ENCODE assay signal across 11 cellular contexts in the genomic region with DNA sequence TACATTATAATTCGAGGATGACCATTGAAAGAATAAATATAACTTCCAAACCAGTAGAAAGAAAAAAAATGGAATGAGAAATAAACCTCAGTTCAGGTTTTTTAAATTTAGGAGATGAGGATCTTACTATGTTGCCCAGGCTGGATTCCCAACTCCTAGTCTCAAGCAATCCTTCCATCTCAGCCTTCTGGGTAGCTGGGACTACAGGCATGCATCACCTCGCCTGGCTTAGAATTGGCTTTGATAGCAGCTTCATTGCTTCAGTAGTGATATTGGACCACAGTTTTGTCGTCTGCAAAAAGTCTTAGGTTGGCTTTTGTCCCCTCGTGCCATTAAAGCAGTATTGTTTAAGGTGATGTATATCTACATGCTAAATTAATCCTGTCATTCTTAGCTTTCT. TPM values are rescaled to one million over a fixed set of nuclear protein-coding genes. Genes with fewer than 3 reads are reported as not detected.
A peak's percentile ranks its signal among the peaks of the same experiment; 100 is the strongest.
DNase-seq lines count a peak whose midpoint lies in the region; ATAC-seq and TF ChIP-seq lines count a peak whose summit lies in the region.
"Had no signal": no experiment of that assay in that cellular context is flagged by ENCODE, and none has a peak within 500 bp of the region (broad histone marks: within the 10 kb centered on the region; RNA-seq: fewer than 3 reads in every experiment).

No MANE protein-coding gene starts in this region.

- no peak overlapping the region for H3K9ac ChIP-seq in H9 (ENCODE audit: extremely low read depth, insufficient read length, low read length)

- H3K4me3 ChIP-seq in A673 (ENCODE audit: low read depth, low read length, poor library complexity, severe bottlenecking) (peak overlapping the region; percentile 93), BE2C (ENCODE audit: low read depth, low read length) (no peak overlapping the region)
- H3K4me3 ChIP-seq: left ventricle myocardium inferior had no signal

- H2BK12ac ChIP-seq in H9 (ENCODE audit: insufficient read length, low read depth, low read length): no peak overlapping the region

- H3K36me3 ChIP-seq in A673 (ENCODE audit: insufficient read depth, low read length, poor library complexity, severe bottlenecking) (peaks cover 26% of the 10 kb centered on the region), BE2C (peaks cover 6% of the 10 kb centered on the region)

- H3K23ac ChIP-seq in H9 (ENCODE audit: insufficient read length, low read depth, low read length): no peak overlapping the region

- H3K27me3 ChIP-seq in A673 (replicated peaks; ENCODE audit: insufficient read depth, low read depth, low read length, poor library complexity) (no peaks in the 10 kb centered on the region), H9 (ENCODE audit: insufficient read depth, low read length) (no peaks in the 10 kb centered on the region), BE2C (no peaks in the 10 kb centered on the region)

- peaks cover 22 to 29% of the 10 kb centered on the region in 2 experiments for H3K4me1 Mint-ChIP-seq in H9
- H3K4me1 Mint-ChIP-seq in activated T-cell treated with anti-CD3 and anti-CD28 coated beads, Interleukin-2, amount 50 U/mL, for 72 hours (ENCODE audit: low read depth): peaks cover 52% of the 10 kb centered on the region
- H3K4me1 Mint-ChIP-seq in immature natural killer cell: peaks cover 34 to 47% of the 10 kb centered on the region in 2 donors

- H4K8ac ChIP-seq in H9 (replicated peaks; ENCODE audit: insufficient read length, low read depth, low read length): no peak overlapping the region

- H3K9me3 Mint-ChIP-seq in H9 (peaks cover 2 to 3% of the 10 kb centered on the region in 2 experiments; a peak in 3 of 5 replicates), immature natural killer cell (no peaks in the 10 kb centered on the region)
- H3K9me3 Mint-ChIP-seq in activated T-cell treated with anti-CD3 and anti-CD28 coated beads, Interleukin-2, amount 50 U/mL, for 72 hours: no peaks in the 10 kb centered on the region

- H3K27ac Mint-ChIP-seq in H9: 0 out of 7 replicates have a peak overlapping the region, but pooled peaks of 1 of the 3 experiments have one; percentile 44
- H3K27ac Mint-ChIP-seq in activated T-cell treated with anti-CD3 and anti-CD28 coated beads, Interleukin-2, amount 50 U/mL, for 72 hours: peak overlapping the region; percentile 99
- peak overlapping the region; percentile 95 to 99 (median 98) for H3K27ac Mint-ChIP-seq in immature natural killer cell

- H2AK5ac ChIP-seq in H9 (ENCODE audit: insufficient read length, low read length): no peak overlapping the region

- no peak overlapping the region for H4K91ac ChIP-seq in H9 (ENCODE audit: insufficient read length, low read depth, low read length)

- H2BK5ac ChIP-seq in H9 (ENCODE audit: insufficient read length, low read length): no peak overlapping the region

- H3K4ac ChIP-seq in H9 (ENCODE audit: low read depth, low read length): no peak overlapping the region

- no peaks in the 10 kb centered on the region for H3K9me3 ChIP-seq in A673 (ENCODE audit: low read depth, low read length, poor library complexity, severe bottlenecking)
- H3K9me3 ChIP-seq in H9 (ENCODE audit: control insufficient read depth, low read depth, low read length): no peaks in the 10 kb centered on the region
- no peaks in the 10 kb centered on the region for H3K9me3 ChIP-seq in BE2C
- H3K9me3 ChIP-seq: left ventricle myocardium inferior had no signal

- H3K79me1 ChIP-seq in H9 (ENCODE audit: insufficient read depth, low read depth, low read length, poor library complexity, severe bottlenecking): peaks cover 7% of the 10 kb centered on the region

- H3K27ac ChIP-seq in A673 (ENCODE audit: low read depth, low read length, poor library complexity, severe bottlenecking) (no peak overlapping the region), H9 (ENCODE audit: insufficient read length, low read depth, low read length) (no peak overlapping the region), caudate nucleus (ENCODE audit: low read depth, low read length) (no peak overlapping the region)
- H3K27ac ChIP-seq: left ventricle myocardium inferior had no signal

- CTCF ChIA-PET in A673 (lab: Charles Lee): no interaction called here

- no peak overlapping the region for H2BK15ac ChIP-seq in H9 (ENCODE audit: low read depth, low read length)

- H3K36me3 Mint-ChIP-seq in H9 (ENCODE audit: insufficient read depth in 1 of 3, low read depth in 3 of 3) (peaks cover 35 to 49% (median 49%) of the 10 kb centered on the region in 3 experiments), immature natural killer cell (no peaks in the 10 kb centered on the region)
- H3K36me3 Mint-ChIP-seq in activated T-cell treated with anti-CD3 and anti-CD28 coated beads, Interleukin-2, amount 50 U/mL, for 72 hours (ENCODE audit: insufficient read depth in 2 of 2): peaks cover 10 to 23% of the 10 kb centered on the region in 2 donors

- H3K4me1 ChIP-seq in A673 (ENCODE audit: insufficient read depth, low read length, poor library complexity, severe bottlenecking) (peaks cover 19% of the 10 kb centered on the region), H9 (ENCODE audit: insufficient read depth, low read length) (no peaks in the 10 kb centered on the region; the same call in 1 of the 2 replicates), BE2C (no peaks in the 10 kb centered on the region)

- H4K5ac ChIP-seq in H9 (ENCODE audit: insufficient read length, low read depth, low read length): no peak overlapping the region

- H3K27me3 Mint-ChIP-seq in H9 (ENCODE audit: low read depth) (peaks cover 3% of the 10 kb centered on the region; the same call in 1 of the 2 replicates), immature natural killer cell (ENCODE audit: low read depth in 3 of 3) (peaks cover 7 to 16% (median 11%) of the 10 kb centered on the region in 3 donors)
- no peaks in the 10 kb centered on the region for H3K27me3 Mint-ChIP-seq in activated T-cell treated with anti-CD3 and anti-CD28 coated beads, Interleukin-2, amount 50 U/mL, for 72 hours (ENCODE audit: low read depth)

- TF ChIP-seq CTCF in A673 (conservative IDR thresholded peaks at IDR 0.05; ENCODE audit: low read depth, low read length): no peak
- TF ChIP-seq CTCF in H9 (conservative IDR thresholded peaks at IDR 0.05): no peak
- TF ChIP-seq CTCF in BE2C (IDR thresholded peaks at IDR 0.05; ENCODE audit: low read depth, low read length): no peak

- H3K79me2 ChIP-seq in H9 (ENCODE audit: insufficient read depth, low read length): peaks cover 61% of the 10 kb centered on the region

- peak overlapping the region; percentile 99 to 100 for H3K4me3 Mint-ChIP-seq in H9
- H3K4me3 Mint-ChIP-seq in activated T-cell treated with anti-CD3 and anti-CD28 coated beads, Interleukin-2, amount 50 U/mL, for 72 hours: peak overlapping the region; percentile 91 to 97
- H3K4me3 Mint-ChIP-seq in immature natural killer cell: peak overlapping the region; percentile 92 to 100 (median 97)

- H2BK120ac ChIP-seq in H9 (ENCODE audit: low read depth, low read length, poor library complexity, severe bottlenecking): no peak overlapping the region

- BruUV-seq in A673 (replicated peaks; lab: Mats Ljungman, UMichigan): no TSS peak

- no peak overlapping the region for H3T11ph ChIP-seq in H9 (ENCODE audit: low read length)

- H2BK20ac ChIP-seq in H9 (ENCODE audit: low read depth, low read length, poor library complexity, severe bottlenecking): no peak overlapping the region

- H2AFZ ChIP-seq in H9 (ENCODE audit: low read length): no peak overlapping the region

- peak overlapping the region; percentile 17 for H3K4me2 ChIP-seq in H9 (ENCODE audit: insufficient read depth, insufficient read length, low read length)

- H3K18ac ChIP-seq in H9 (ENCODE audit: insufficient read length, low read depth, low read length): no peak overlapping the region

- no peak for ATAC-seq in activated T-cell treated with anti-CD3 and anti-CD28 coated beads, Interleukin-2, amount 50 U/mL, for 72 hours (replicated peaks in 1 of 2)
- no peak for ATAC-seq in HG03521 (IDR thresholded peaks at IDR 0.05; ENCODE audit: unreplicated experiment)
- no peak for ATAC-seq in GM19324 (IDR thresholded peaks at IDR 0.05; ENCODE audit: low FRiP score, unreplicated experiment)
- ATAC-seq: esophagus mucosa, right cardiac atrium had no signal

- peaks cover 6% of the 10 kb centered on the region for H3K23me2 ChIP-seq in H9 (ENCODE audit: insufficient read length, low read depth, low read length, poor library complexity, severe bottlenecking)

- DNase-seq in A673 (ENCODE audit: low spot score): no peak
- DNase-seq in H9: no peak
- no peak for DNase-seq in activated T-cell treated with anti-CD3 and anti-CD28 coated beads, Interleukin-2, amount 50 U/mL, for 72 hours
- no peak for DNase-seq in immature natural killer cell
- no peak for DNase-seq in caudate nucleus (lab: John Stamatoyannopoulos, UW)
- no peak for DNase-seq in BE2C
- DNase-seq: left ventricle myocardium inferior had no signal

- POLR2A ChIA-PET in A673 (lab: Charles Lee; ENCODE audit: low non-redundant PET): interaction anchor here (0.7 kb wide), 1 partner anchor 69 kb away, joined by 6 read pairs; no protein-coding TSS in a partner anchor

- intact Hi-C loops in A673 (cut with micrococcal nuclease; ENCODE audit: unreplicated experiment): no loop called here

- no peak overlapping the region for H3K14ac ChIP-seq in H9 (ENCODE audit: insufficient read depth, low read length)

- no peaks in the 10 kb centered on the region for H4K20me1 ChIP-seq in H9 (ENCODE audit: control insufficient read depth, insufficient read depth, insufficient read length)

- H3K56ac ChIP-seq in H9 (ENCODE audit: insufficient read length, low read depth, low read length): no peak overlapping the region

- WGBS in H9 (ENCODE audit: extremely low coverage, insufficient read length, low lambda C conversion rate): no CpG with 5 or more reads among the region's 4 CpGs

RNA-seq across cellular contexts. Expression of a gene that starts 2.9 kb away (rescaled TPM):
- total RNA-seq in A673 (2021): 392 and 403 TPM in 2 replicates
- 484 and 514 TPM in 2 replicates for total RNA-seq in H9 (2021)
- 100 to 1,000 TPM; 214 to 241 TPM for total RNA-seq in activated T-cell treated with anti-CD3 and anti-CD28 coated beads, Interleukin-2, amount 50 U/mL, for 72 hours
- 10 to 100 TPM; 33.7 to 78.0 (median 67.9) TPM for polyA plus RNA-seq in immature natural killer cell
- polyA plus RNA-seq in BE2C (2012; ENCODE audit: insufficient read depth, insufficient read length, low read depth): 36.6 TPM

RNA-seq across cellular contexts. Expression of a gene that starts 36.1 kb away (rescaled TPM):
- total RNA-seq in A673 (2021): 183 and 189 TPM in 2 replicates
- 286 and 311 TPM in 2 replicates for total RNA-seq in H9 (2021)
- total RNA-seq in activated T-cell treated with anti-CD3 and anti-CD28 coated beads, Interleukin-2, amount 50 U/mL, for 72 hours: 100 to 1,000 TPM; 155 to 178 TPM
- 100 to 1,000 TPM in 1 of 3 donors, 10 to 100 TPM in 2; 89.1 to 133 (median 94.6) TPM for polyA plus RNA-seq in immature natural killer cell
- 183 TPM for polyA plus RNA-seq in BE2C (2012; ENCODE audit: insufficient read depth, insufficient read length, low read depth)

RNA-seq across cellular contexts. Expression of a gene that starts 37.1 kb away (rescaled TPM):
- total RNA-seq in A673 (2021): 2.0 and 3.2 TPM in 2 replicates
- 1.0 and 1.9 TPM in 2 replicates for total RNA-seq in H9 (2021)
- 1 to 10 TPM; 5.2 to 5.9 TPM for total RNA-seq in activated T-cell treated with anti-CD3 and anti-CD28 coated beads, Interleukin-2, amount 50 U/mL, for 72 hours
- under 1 TPM in 1 of 3 donors, not detected in 2; 0.47 TPM for polyA plus RNA-seq in immature natural killer cell
- 0.36 TPM for polyA plus RNA-seq in BE2C (2012; ENCODE audit: insufficient read depth, insufficient read length, low read depth)
